Comparison of ENCODE assay signal across 14 cellular contexts in the genomic region with DNA sequence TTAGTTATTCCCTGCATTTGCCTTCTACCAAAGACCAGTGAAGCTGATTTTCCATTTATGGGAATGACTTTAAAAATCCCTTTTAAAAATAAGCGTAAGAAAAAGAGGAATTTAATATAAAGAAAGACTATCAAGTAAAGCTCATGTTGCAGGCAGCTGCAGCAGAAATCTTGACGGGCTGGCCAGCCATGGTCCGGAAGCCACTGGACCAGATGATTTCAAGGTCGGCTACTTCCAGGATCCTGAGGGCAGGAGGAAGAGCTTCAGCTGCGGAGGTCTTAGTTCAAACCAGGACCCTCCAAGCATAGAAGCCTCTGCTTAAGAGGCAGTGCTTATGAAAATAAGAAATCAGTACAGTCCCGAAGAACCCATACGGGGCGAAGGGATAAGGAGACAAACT.
A peak's percentile ranks its signal among the peaks of the same experiment; 100 is the strongest.
DNase-seq lines count a peak whose midpoint lies in the region; ATAC-seq and TF ChIP-seq lines count a peak whose summit lies in the region.
"Had no signal": no experiment of that assay in that cellular context is flagged by ENCODE, and none has a peak within 500 bp of the region (broad histone marks: within the 10 kb centered on the region; RNA-seq: fewer than 3 reads in every experiment).

No MANE protein-coding gene starts in this region.

- 60 to 67% methylated on average over 8 of the region's 8 CpGs for WGBS in esophagus, 2 donors
- WGBS in mesodermal cell (ENCODE audit: insufficient coverage in 2 of 2), 2 experiments: 58 to 63% methylated on average over 4 to 7 of the region's 8 CpGs

- H2AFZ ChIP-seq in PC-3 (ENCODE audit: low read length): no peak overlapping the region

- CTCF ChIA-PET in PC-3 (lab: Charles Lee): no interaction called here
- CTCF ChIA-PET in Caco-2 (lab: Charles Lee): no interaction called here

- DNase-seq in PC-3: no peak
- no peak for DNase-seq in NCI-H1105 (lab: John Stamatoyannopoulos, UW)
- DNase-seq in Caco-2: no peak
- no peak for DNase-seq in NCI-H748 (lab: John Stamatoyannopoulos, UW; ENCODE audit: unreplicated experiment)
- DNase-seq: activated T-cell treated with anti-CD3 and anti-CD28 coated beads, Interleukin-2, amount 50 U/mL, for 1 hour; BE2C; MM.1S; NCI-H510A; WERI-Rb-1 had no signal

- H3K9me3 Mint-ChIP-seq in Caco-2 (ENCODE audit: unreplicated experiment): no peaks in the 10 kb centered on the region

- H3K4me3 Mint-ChIP-seq in Caco-2 (ENCODE audit: unreplicated experiment): no peak overlapping the region

- H3K4me1 ChIP-seq in PC-3 (ENCODE audit: insufficient read depth, low read length): peaks cover 9% of the 10 kb centered on the region; the same call in 1 of the 2 replicates
- H3K4me1 ChIP-seq in esophagus (ENCODE audit: control insufficient read depth in 2 of 2, insufficient read depth in 2 of 2, low read length in 1 of 2): peaks cover 0 to 3% of the 10 kb centered on the region in 2 donors
- H3K4me1 ChIP-seq in mesodermal cell (ENCODE audit: control insufficient read depth, insufficient read depth, low read length, poor library complexity, severe bottlenecking): peaks cover 34% of the 10 kb centered on the region
- peaks cover 14% of the 10 kb centered on the region for H3K4me1 ChIP-seq in stomach smooth muscle (ENCODE audit: control insufficient read depth, insufficient read depth, low read length)
- H3K4me1 ChIP-seq in Caco-2: peaks cover 4% of the 10 kb centered on the region; the same call in 1 of the 2 replicates
- H3K4me1 ChIP-seq: BE2C had no signal

- H3K36me3 Mint-ChIP-seq in Caco-2 (ENCODE audit: insufficient read depth, unreplicated experiment): no peaks in the 10 kb centered on the region

- no peaks in the 10 kb centered on the region for H4K20me1 ChIP-seq in PC-3 (ENCODE audit: low read length)

- peak overlapping the region; percentile 56 for H3K4me2 ChIP-seq in PC-3 (ENCODE audit: low read length)

- no peaks in the 10 kb centered on the region for H3K27me3 ChIP-seq in PC-3 (ENCODE audit: low read length)
- no peaks in the 10 kb centered on the region for H3K27me3 ChIP-seq in esophagus (ENCODE audit: control insufficient read depth in 1 of 2, insufficient read depth in 2 of 2, low read length in 2 of 2)
- no peaks in the 10 kb centered on the region for H3K27me3 ChIP-seq in stomach smooth muscle (ENCODE audit: control insufficient read depth in 1 of 2, insufficient read depth in 2 of 2, low read length in 2 of 2)
- H3K27me3 ChIP-seq in Caco-2 (replicated peaks; ENCODE audit: control insufficient read depth, insufficient read depth, low read length): no peaks in the 10 kb centered on the region
- H3K27me3 ChIP-seq: BE2C had no signal

- BruUV-seq in PC-3 (replicated peaks; lab: Mats Ljungman, UMichigan) (no TSS peak), Caco-2 (replicated peaks; lab: Mats Ljungman, UMichigan) (no TSS peak)

- H3K36me3 ChIP-seq in PC-3 (ENCODE audit: low read depth, low read length) (no peaks in the 10 kb centered on the region), esophagus (ENCODE audit: control insufficient read depth in 2 of 2, insufficient read depth in 2 of 2, low read length in 1 of 2) (no peaks in the 10 kb centered on the region), mesodermal cell (ENCODE audit: control insufficient read depth, insufficient read depth, low read length) (no peaks in the 10 kb centered on the region), stomach smooth muscle (ENCODE audit: control insufficient read depth in 2 of 2, insufficient read depth in 2 of 2, low read length in 2 of 2) (no peaks in the 10 kb centered on the region), Caco-2 (ENCODE audit: control insufficient read depth, insufficient read depth, low read length) (no peaks in the 10 kb centered on the region)
- H3K36me3 ChIP-seq: BE2C, WERI-Rb-1 had no signal

- ATAC-seq in PC-3: no peak
- ATAC-seq in HG02884 (IDR thresholded peaks at IDR 0.05; ENCODE audit: unreplicated experiment): no peak

- TF ChIP-seq CTCF in PC-3 (conservative IDR thresholded peaks at IDR 0.05; ENCODE audit: low read depth, low read length) (no peak), Caco-2 (IDR thresholded peaks at IDR 0.05; ENCODE audit: insufficient read depth in 1 of 2, low read depth in 1 of 2, low read length in 1 of 2, severe bottlenecking in 1 of 2, unreplicated experiment in 1 of 2) (no peak)

- H3K9ac ChIP-seq in PC-3 (ENCODE audit: low read length) (no peak overlapping the region), stomach smooth muscle (ENCODE audit: low read length in 2 of 2) (peak overlapping the region; percentile 50 to 88)

- H3K9me2 ChIP-seq in PC-3 (replicated peaks; ENCODE audit: low read length): no peaks in the 10 kb centered on the region

- H3F3A ChIP-seq in PC-3 (ENCODE audit: low read length, unreplicated experiment): no peaks in the 10 kb centered on the region

- no peak overlapping the region for H3K27ac Mint-ChIP-seq in Caco-2 (ENCODE audit: unreplicated experiment)

- H3K4me3 ChIP-seq in PC-3 (ENCODE audit: low read length): no peak overlapping the region
- H3K4me3 ChIP-seq in esophagus (ENCODE audit: low read depth in 1 of 2, low read length in 2 of 2): no peak overlapping the region
- no peak overlapping the region for H3K4me3 ChIP-seq in mesodermal cell (ENCODE audit: extremely low read depth, insufficient read depth, low read length, poor library complexity, severe bottlenecking)
- peak overlapping the region; percentile 55 to 70 for H3K4me3 ChIP-seq in stomach smooth muscle (ENCODE audit: low read length in 2 of 2)
- H3K4me3 ChIP-seq in Caco-2 (ENCODE audit: low read depth, low read length): no peak overlapping the region

- no peaks in the 10 kb centered on the region for H3K4me1 Mint-ChIP-seq in Caco-2 (ENCODE audit: low read depth, unreplicated experiment)

- peaks cover 14% of the 10 kb centered on the region for H3K27me3 Mint-ChIP-seq in Caco-2 (ENCODE audit: insufficient read depth, unreplicated experiment)

- intact Hi-C loops in PC-3 (cut with micrococcal nuclease): no loop called here
- intact Hi-C loops in Caco-2 (cut with micrococcal nuclease; ENCODE audit: unreplicated experiment): no loop called here

- no peaks in the 10 kb centered on the region for H3K79me2 ChIP-seq in PC-3 (ENCODE audit: low read length)

- H3K9me3 ChIP-seq in PC-3 (ENCODE audit: low read length) (no peaks in the 10 kb centered on the region), esophagus (ENCODE audit: control insufficient read depth in 2 of 2, insufficient read depth in 1 of 2, low read depth in 1 of 2, low read length in 1 of 2) (no peaks in the 10 kb centered on the region), mesodermal cell (ENCODE audit: control insufficient read depth, low read length) (peaks cover 9% of the 10 kb centered on the region), stomach smooth muscle (ENCODE audit: control insufficient read depth in 2 of 2, low read length in 2 of 2) (peaks cover 0 to 3% of the 10 kb centered on the region in 2 donors), Caco-2 (no peaks in the 10 kb centered on the region)
- H3K9me3 ChIP-seq: BE2C had no signal

- POLR2A ChIA-PET in PC-3 (lab: Charles Lee; ENCODE audit: unreplicated experiment) (no interaction called here), Caco-2 (lab: Charles Lee) (no interaction called here)

- H3K27ac ChIP-seq in PC-3 (ENCODE audit: low read length) (no peak overlapping the region), esophagus (ENCODE audit: low read depth in 2 of 2, low read length in 1 of 2) (peak overlapping the region; percentile 59 to 68), mesodermal cell (ENCODE audit: low read depth, low read length, severe bottlenecking) (peak overlapping the region; percentile 23), stomach smooth muscle (ENCODE audit: low read length) (peak overlapping the region; percentile 93)
- H3K27ac ChIP-seq: HL-60, WERI-Rb-1 had no signal

Comparison
In these comparisons a context has a peak if more than half of its experiments do, and no peak if none do; other contexts are left out.
1. H3K4me3 ChIP-seq: peak in stomach smooth muscle (2 of 2); none in PC-3 (single experiment), esophagus (0 of 2), mesodermal cell (single experiment) and Caco-2 (single experiment).